Comparison of ENCODE assay signal across 27 cellular contexts in genomic region chr2:36574560-36574959, GRCh38.
"Had no signal": no experiment of that assay in that cellular context is flagged by ENCODE, and none has a peak within 500 bp of the region (broad histone marks: within the 10 kb centered on the region; RNA-seq: fewer than 3 reads in every experiment).

No MANE protein-coding gene starts in this region.

- H3K27ac ChIP-seq: left lung, ovary, right atrium auricular region, spleen, suprapubic skin, thoracic aorta, tibial artery, upper lobe of right lung, uterus had no signal

- H3K4me3 Mint-ChIP-seq: immature natural killer cell; mesothelial cell of epicardium; naive B cell; natural killer cell; stimulated activated effector memory CD8-positive, alpha-beta T cell treated with anti-CD3 and anti-CD28 coated beads, Interleukin-12 subunit alpha, Interleukin-12 subunit beta, amount 100 ng/mL, for 72 hours; stimulated activated naive CD8-positive, alpha-beta T cell treated with anti-CD3 and anti-CD28 coated beads, Interleukin-15, Interleukin-2, amounts not matched to agents 100 ng/mL and 50 ng/mL, for 24 hours had no signal

- H3K27me3 Mint-ChIP-seq: naive B cell; progenitor cell of endocrine pancreas; stimulated activated naive CD8-positive, alpha-beta T cell treated with anti-CD3 and anti-CD28 coated beads, Interleukin-15, Interleukin-2, amounts not matched to agents 100 ng/mL and 50 ng/mL, for 24 hours had no signal

- ATAC-seq: left colon; left lung; natural killer cell; sciatic nerve; stimulated activated effector memory CD8-positive, alpha-beta T cell treated with anti-CD3 and anti-CD28 coated beads, Interleukin-12 subunit alpha, Interleukin-12 subunit beta, amount 100 ng/mL, for 72 hours; upper lobe of right lung had no signal

- DNase-seq: hypothalamus; immature natural killer cell; kidney; left colon; left lung; mesendoderm; naive B cell; natural killer cell; ovary; small intestine; spleen; stimulated activated CD4-positive, alpha-beta T cell treated with anti-CD3 and anti-CD28 coated beads, Interleukin-4, amount 100 ng/mL, for 24 hours; stimulated activated naive CD4-positive, alpha-beta T cell; tibial artery; trophoblast cell; upper lobe of right lung; uterus had no signal

- H3K4me1 ChIP-seq: right atrium auricular region, uterus had no signal

- H3K4me3 ChIP-seq: left lung, lung, ovary, right atrium auricular region, spleen, suprapubic skin, thoracic aorta, tibial artery, upper lobe of right lung, uterus had no signal

- H3K4me1 Mint-ChIP-seq: immature natural killer cell, natural killer cell had no signal

- H3K9me3 Mint-ChIP-seq: immature natural killer cell; mesothelial cell of epicardium; naive B cell; natural killer cell; stimulated activated effector memory CD8-positive, alpha-beta T cell treated with anti-CD3 and anti-CD28 coated beads, Interleukin-12 subunit alpha, Interleukin-12 subunit beta, amount 100 ng/mL, for 72 hours; stimulated activated naive CD8-positive, alpha-beta T cell treated with anti-CD3 and anti-CD28 coated beads, Interleukin-15, Interleukin-2, amounts not matched to agents 100 ng/mL and 50 ng/mL, for 24 hours had no signal

- FAIRE-seq: islet of Langerhans, kidney, small intestine had no signal

- H3K27ac Mint-ChIP-seq: mesothelial cell of epicardium; natural killer cell; progenitor cell of endocrine pancreas; stimulated activated effector memory CD8-positive, alpha-beta T cell treated with anti-CD3 and anti-CD28 coated beads, Interleukin-12 subunit alpha, Interleukin-12 subunit beta, amount 100 ng/mL, for 72 hours; stimulated activated naive CD8-positive, alpha-beta T cell treated with anti-CD3 and anti-CD28 coated beads, Interleukin-15, Interleukin-2, amounts not matched to agents 100 ng/mL and 50 ng/mL, for 24 hours had no signal

- H3K36me3 ChIP-seq: ovary, uterus had no signal

- H3K9me3 ChIP-seq: left lung, ovary, right atrium auricular region, spleen, suprapubic skin, thoracic aorta, tibial artery, upper lobe of right lung, uterus had no signal

- H3K27me3 ChIP-seq: left lung, right atrium auricular region, spleen, suprapubic skin, tibial artery, upper lobe of right lung, uterus had no signal
